In the genomic region with DNA sequence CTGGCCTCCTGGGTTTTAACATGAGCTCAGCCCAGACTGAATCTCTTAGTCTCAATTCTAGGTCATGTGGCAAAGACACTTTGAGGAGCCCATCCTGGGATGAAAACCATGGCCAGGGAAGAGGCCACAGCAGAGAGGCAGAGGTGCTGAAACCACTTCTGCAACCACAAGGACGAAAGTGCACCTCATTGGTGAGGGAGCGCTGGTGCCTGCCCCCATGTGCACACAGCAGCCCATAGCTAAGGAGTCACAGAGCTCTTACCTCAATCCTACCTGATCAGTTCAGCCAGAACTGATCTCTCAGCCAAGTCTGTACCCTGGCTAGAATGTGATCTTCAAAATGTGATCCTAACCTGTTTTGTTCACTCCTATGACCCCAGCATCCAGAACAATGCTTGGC, we compare ENCODE assay signal across 22 cellular contexts. TPM values are rescaled to one million over a fixed set of nuclear protein-coding genes. Genes with fewer than 3 reads are reported as not detected.
DNase-seq lines count a peak whose midpoint lies in the region; ATAC-seq, FAIRE-seq and TF ChIP-seq lines count a peak whose summit lies in the region.
"Had no signal": no experiment of that assay in that cellular context is flagged by ENCODE, and none has a peak within 500 bp of the region (broad histone marks: within the 10 kb centered on the region; RNA-seq: fewer than 3 reads in every experiment).

No MANE protein-coding gene starts in this region.

- H4K8ac ChIP-seq in mesenchymal stem cell (ENCODE audit: low read length) = no peak overlapping the region

- H2BK5ac ChIP-seq in mesenchymal stem cell (ENCODE audit: low read depth, low read length, poor library complexity, severe bottlenecking) = no peak overlapping the region

- intact Hi-C loops in ascending aorta (cut with DNase I) = no loop called here
- intact Hi-C loops in activated CD8-positive, alpha-beta T cell treated with anti-CD3 and anti-CD28 coated beads for 36 hours (cut with micrococcal nuclease) = no loop called here

- no peaks in the 10 kb centered on the region for H3K36me3 Mint-ChIP-seq in stimulated activated effector memory CD8-positive, alpha-beta T cell treated with anti-CD3 and anti-CD28 coated beads, Interleukin-12 subunit alpha, Interleukin-12 subunit beta, amount 100 ng/mL, for 72 hours
- H3K36me3 Mint-ChIP-seq in activated CD8-positive, alpha-beta T cell treated with anti-CD3 and anti-CD28 coated beads for 36 hours (ENCODE audit: low read depth) = no peaks in the 10 kb centered on the region
- H3K36me3 Mint-ChIP-seq: CD4-positive, alpha-beta memory T cell had no signal

- WGBS in A549 (ENCODE audit: missing lambda C conversion rate) = 100% methylated on average over 1 of the region's 2 CpGs
- 98% methylated on average over 2 of the region's 2 CpGs for WGBS in mesenchymal stem cell
- 96 to 100% methylated on average over 2 of the region's 2 CpGs for whole genome bisulfite sequencing in tibial nerve, 2 donors

- CTCF ChIA-PET in A549 (lab: Yijun Ruan, JAX) = interaction anchor here (0.6 to 2.5 kb wide), 5 partner anchors 9 to 164 kb away, joined by 3 to 15 read pairs (median 4); no protein-coding TSS in a partner anchor
- CTCF ChIA-PET in activated CD8-positive, alpha-beta T cell treated with anti-CD3 and anti-CD28 coated beads for 36 hours (lab: Charles Lee) = no interaction called here

- POLR2A ChIA-PET in A549 (lab: Yijun Ruan, JAX) = interaction anchor here (1.0 to 1.5 kb wide), 2 partner anchors 9 to 92 kb away, joined by 4 to 9 read pairs; partner anchors contain the start of gene ENAH
- POLR2A ChIA-PET in activated CD8-positive, alpha-beta T cell treated with anti-CD3 and anti-CD28 coated beads for 36 hours (lab: Charles Lee) = interaction anchor here (1.2 kb wide), 1 partner anchor 8 kb away, joined by 3 read pairs; no protein-coding TSS in a partner anchor

- H3K9me3 Mint-ChIP-seq in stimulated activated effector memory CD8-positive, alpha-beta T cell treated with anti-CD3 and anti-CD28 coated beads, Interleukin-12 subunit alpha, Interleukin-12 subunit beta, amount 100 ng/mL, for 72 hours = no peaks in the 10 kb centered on the region
- no peaks in the 10 kb centered on the region for H3K9me3 Mint-ChIP-seq in activated CD8-positive, alpha-beta T cell treated with anti-CD3 and anti-CD28 coated beads for 36 hours
- H3K9me3 Mint-ChIP-seq: CD4-positive, alpha-beta memory T cell; HFFc6 had no signal

- H3K14ac ChIP-seq in mesenchymal stem cell (ENCODE audit: low read length in 2 of 2) = peak overlapping the region in 1 of 2 experiments; percentile 55

- no peak for TF ChIP-seq RAD21 in A549 (conservative IDR thresholded peaks at IDR 0.05 in 1 of 2, IDR thresholded peaks at IDR 0.05 in 1 of 2)

- TF ChIP-seq POLR2A in A549 (IDR thresholded peaks at IDR 0.05; ENCODE audit: low read length) (no peak), tibial nerve (IDR thresholded peaks at IDR 0.05) (no peak)

- H3K27me3 ChIP-seq in ascending aorta (no peaks in the 10 kb centered on the region), mesenchymal stem cell (ENCODE audit: control insufficient read depth in 1 of 2, insufficient read depth in 1 of 2, low read length in 2 of 2) (no peaks in the 10 kb centered on the region), tibial nerve (no peaks in the 10 kb centered on the region)
- H3K27me3 ChIP-seq: BLaER1 had no signal

- H3K36me3 ChIP-seq in ascending aorta (no peaks in the 10 kb centered on the region), mesenchymal stem cell (ENCODE audit: control insufficient read depth in 1 of 2, insufficient read depth in 2 of 2, low read depth in 1 of 2, low read length in 2 of 2) (no peaks in the 10 kb centered on the region), tibial nerve (no peaks in the 10 kb centered on the region)
- H3K36me3 ChIP-seq: BLaER1 had no signal

- no peak overlapping the region for H3K9ac ChIP-seq in mesenchymal stem cell (ENCODE audit: low read length)
- H3K9ac ChIP-seq: BLaER1 had no signal

- peak overlapping the region; percentile 90 to 92; a peak in 5 of 6 replicates for H3K27ac ChIP-seq in A549
- H3K27ac ChIP-seq in ascending aorta = peak overlapping the region; percentile 91 to 95
- no peak overlapping the region for H3K27ac ChIP-seq in mesenchymal stem cell (ENCODE audit: low read length, poor library complexity, severe bottlenecking)
- H3K27ac ChIP-seq in tibial nerve = no peak overlapping the region
- H3K27ac ChIP-seq: BLaER1 had no signal

- TF ChIP-seq CTCF in A549 (IDR thresholded peaks at IDR 0.05) = no peak
- TF ChIP-seq CTCF in ascending aorta (IDR thresholded peaks at IDR 0.05) = no peak
- no peak for TF ChIP-seq CTCF in tibial nerve (IDR thresholded peaks at IDR 0.05)
- TF ChIP-seq CTCF in activated CD8-positive, alpha-beta T cell treated with anti-CD3 and anti-CD28 coated beads for 36 hours (IDR thresholded peaks at IDR 0.05) = no peak

- H3K23ac ChIP-seq in mesenchymal stem cell (ENCODE audit: low read length in 2 of 2) = no peak overlapping the region

- no peaks in the 10 kb centered on the region for H3K27me3 Mint-ChIP-seq in activated CD8-positive, alpha-beta T cell treated with anti-CD3 and anti-CD28 coated beads for 36 hours
- H3K27me3 Mint-ChIP-seq: CD4-positive, alpha-beta memory T cell had no signal

- H3K4ac ChIP-seq in mesenchymal stem cell (ENCODE audit: low read depth in 1 of 2, low read length in 2 of 2) = no peak overlapping the region

- ATAC-seq in A549 (no peak), GM18907 (IDR thresholded peaks at IDR 0.05; ENCODE audit: unreplicated experiment) (no peak), HG03520 (IDR thresholded peaks at IDR 0.05; ENCODE audit: unreplicated experiment) (no peak)
- peak; percentile 28 for ATAC-seq in stimulated activated effector memory CD8-positive, alpha-beta T cell treated with anti-CD3 and anti-CD28 coated beads, Interleukin-12 subunit alpha, Interleukin-12 subunit beta, amount 100 ng/mL, for 72 hours
- ATAC-seq in activated CD8-positive, alpha-beta T cell treated with anti-CD3 and anti-CD28 coated beads for 36 hours = no peak
- ATAC-seq: HepG2 had no signal

- peak overlapping the region in 1 of 2 experiments; percentile 73 for H3K18ac ChIP-seq in mesenchymal stem cell (ENCODE audit: low read depth in 1 of 2, low read length in 2 of 2)

- no peak overlapping the region for H2BK120ac ChIP-seq in mesenchymal stem cell (ENCODE audit: low read depth, low read length)

- peak overlapping the region; percentile 7 for H3K27ac Mint-ChIP-seq in stimulated activated effector memory CD8-positive, alpha-beta T cell treated with anti-CD3 and anti-CD28 coated beads, Interleukin-12 subunit alpha, Interleukin-12 subunit beta, amount 100 ng/mL, for 72 hours
- H3K27ac Mint-ChIP-seq in activated CD8-positive, alpha-beta T cell treated with anti-CD3 and anti-CD28 coated beads for 36 hours = no peak overlapping the region
- H3K27ac Mint-ChIP-seq: HFFc6 had no signal

- no peak overlapping the region for H2BK12ac ChIP-seq in mesenchymal stem cell (ENCODE audit: low read length in 2 of 2)

- FAIRE-seq in A549 (lab: Jason Lieb, UNC) = no peak
- FAIRE-seq: GM12891, H54, HepG2 had no signal

- no peak overlapping the region for H3K4me3 Mint-ChIP-seq in stimulated activated effector memory CD8-positive, alpha-beta T cell treated with anti-CD3 and anti-CD28 coated beads, Interleukin-12 subunit alpha, Interleukin-12 subunit beta, amount 100 ng/mL, for 72 hours
- no peak overlapping the region for H3K4me3 Mint-ChIP-seq in activated CD8-positive, alpha-beta T cell treated with anti-CD3 and anti-CD28 coated beads for 36 hours
- H3K4me3 Mint-ChIP-seq: CD4-positive, alpha-beta memory T cell; HFFc6 had no signal

- H3K4me1 Mint-ChIP-seq in stimulated activated effector memory CD8-positive, alpha-beta T cell treated with anti-CD3 and anti-CD28 coated beads, Interleukin-12 subunit alpha, Interleukin-12 subunit beta, amount 100 ng/mL, for 72 hours = no peaks in the 10 kb centered on the region
- no peaks in the 10 kb centered on the region for H3K4me1 Mint-ChIP-seq in activated CD8-positive, alpha-beta T cell treated with anti-CD3 and anti-CD28 coated beads for 36 hours (ENCODE audit: low read depth)
- H3K4me1 Mint-ChIP-seq: CD4-positive, alpha-beta memory T cell had no signal

- DNase-seq in A549 (ENCODE audit: low read depth in 1 of 2, low spot score in 1 of 2) = no peak
- DNase-seq in ascending aorta (ENCODE audit: low spot score in 2 of 2) = no peak
- no peak for DNase-seq in mesenchymal stem cell
- no peak for DNase-seq in stimulated activated effector memory CD8-positive, alpha-beta T cell treated with anti-CD3 and anti-CD28 coated beads, Interleukin-12 subunit alpha, Interleukin-12 subunit beta, amount 100 ng/mL, for 72 hours (ENCODE audit: low spot score in 2 of 2)
- DNase-seq in tibial nerve (ENCODE audit: low spot score in 2 of 2) = no peak
- DNase-seq in activated CD8-positive, alpha-beta T cell treated with anti-CD3 and anti-CD28 coated beads for 36 hours = no peak
- DNase-seq: CD4-positive, alpha-beta memory T cell; DMS53; EL; HFFc6; NCI-H1417 treated with DMSO at 0.1 percent for 48 hours; NCI-H187 treated with DMSO at 0.1 percent for 48 hours; NCI-H2227 treated with DMSO at 0.1 percent for 48 hours; NCI-H510A treated with DMSO at 0.1 percent for 48 hours; NCI-H774; SIG-M5 had no signal

- H3K9me3 ChIP-seq in A549 (no peaks in the 10 kb centered on the region), ascending aorta (no peaks in the 10 kb centered on the region), mesenchymal stem cell (ENCODE audit: control insufficient read depth, low read length) (no peaks in the 10 kb centered on the region), tibial nerve (no peaks in the 10 kb centered on the region)
- H3K9me3 ChIP-seq: BLaER1 had no signal

- H3K79me1 ChIP-seq in mesenchymal stem cell (replicated peaks; ENCODE audit: low read length, poor library complexity, severe bottlenecking) = no peaks in the 10 kb centered on the region

- H3K4me1 ChIP-seq in A549 (peaks cover 28% of the 10 kb centered on the region), ascending aorta (peaks cover 5 to 16% of the 10 kb centered on the region in 2 donors), mesenchymal stem cell (ENCODE audit: control insufficient read depth, insufficient read depth, low read depth, low read length) (peaks cover 13% of the 10 kb centered on the region), tibial nerve (peaks cover 0 to 27% (median 0%) of the 10 kb centered on the region in 4 donors)
- H3K4me1 ChIP-seq: BLaER1 had no signal

- peak overlapping the region; percentile 84 for H2BK15ac ChIP-seq in mesenchymal stem cell (ENCODE audit: low read depth, poor library complexity, severe bottlenecking)

- H2AFZ ChIP-seq in mesenchymal stem cell (ENCODE audit: low read depth, low read length) = no peak overlapping the region

- no peak for TF ChIP-seq EP300 in A549 (IDR thresholded peaks at IDR 0.05)
- TF ChIP-seq EP300 in tibial nerve (IDR thresholded peaks at IDR 0.05) = no peak

- peak overlapping the region; percentile 89 for H2AK5ac ChIP-seq in mesenchymal stem cell (ENCODE audit: low read length, severe bottlenecking)

- H3K4me2 ChIP-seq in A549 = no peak overlapping the region
- no peak overlapping the region for H3K4me2 ChIP-seq in mesenchymal stem cell (ENCODE audit: low read length, poor library complexity, severe bottlenecking)
- H3K4me2 ChIP-seq: BLaER1 had no signal

- peak overlapping the region; percentile 50 for H4K91ac ChIP-seq in mesenchymal stem cell (ENCODE audit: low read length)

- H3K4me3 ChIP-seq in A549 = no peak overlapping the region
- H3K4me3 ChIP-seq in ascending aorta = no peak overlapping the region
- no peak overlapping the region for H3K4me3 ChIP-seq in mesenchymal stem cell (ENCODE audit: insufficient read depth in 1 of 2, low read depth in 1 of 2, low read length in 2 of 2)
- H3K4me3 ChIP-seq in tibial nerve = no peak overlapping the region
- H3K4me3 ChIP-seq: BLaER1 had no signal

RNA-seq across cellular contexts. Expression of gene SRP9, which starts 32.9 kb away (rescaled TPM):
- polyA plus RNA-seq in A549 (2011; rRNA removed) (512 and 629 TPM in 2 replicates), A549 (2017; fragmentation: RNase III; extraction: RNeasy Plus Mini Kit Qiagen cat#74134 plus additional on column Dnase treatment) (341 to 356 TPM (median 352 TPM) in 3 replicates)
- 172 and 189 TPM in 2 replicates for polyA plus RNA-seq in A549 (2012; cell fraction: cytosol; rRNA removed)
- 80.1 and 189 TPM in 2 replicates for polyA plus RNA-seq in A549 (2012; cell fraction: nucleus; rRNA removed)
- 144 and 217 TPM in 2 replicates for polyA minus RNA-seq in A549 (2011; rRNA and poly(A)+ RNA removed)
- total RNA-seq in ascending aorta (49.4 TPM), tibial nerve (100 to 1,000 TPM; 130 to 178 (median 146) TPM)
- 196 TPM for polyA plus RNA-seq in mesenchymal stem cell (2013, experiment 1 of 2)
- polyA plus RNA-seq in mesenchymal stem cell (2013, experiment 2 of 2) = 205 TPM
- total RNA-seq in activated CD8-positive, alpha-beta T cell treated with anti-CD3 and anti-CD28 coated beads for 36 hours = 100 to 1,000 TPM; 275 to 304 TPM

Comparison
In these comparisons a context has a peak if more than half of its experiments do, and no peak if none do; other contexts are left out.
1. H3K27ac ChIP-seq: peak in A549 (2 of 2) and ascending aorta (2 of 2); none in mesenchymal stem cell (single experiment) and tibial nerve (0 of 4).